In the genomic region with DNA sequence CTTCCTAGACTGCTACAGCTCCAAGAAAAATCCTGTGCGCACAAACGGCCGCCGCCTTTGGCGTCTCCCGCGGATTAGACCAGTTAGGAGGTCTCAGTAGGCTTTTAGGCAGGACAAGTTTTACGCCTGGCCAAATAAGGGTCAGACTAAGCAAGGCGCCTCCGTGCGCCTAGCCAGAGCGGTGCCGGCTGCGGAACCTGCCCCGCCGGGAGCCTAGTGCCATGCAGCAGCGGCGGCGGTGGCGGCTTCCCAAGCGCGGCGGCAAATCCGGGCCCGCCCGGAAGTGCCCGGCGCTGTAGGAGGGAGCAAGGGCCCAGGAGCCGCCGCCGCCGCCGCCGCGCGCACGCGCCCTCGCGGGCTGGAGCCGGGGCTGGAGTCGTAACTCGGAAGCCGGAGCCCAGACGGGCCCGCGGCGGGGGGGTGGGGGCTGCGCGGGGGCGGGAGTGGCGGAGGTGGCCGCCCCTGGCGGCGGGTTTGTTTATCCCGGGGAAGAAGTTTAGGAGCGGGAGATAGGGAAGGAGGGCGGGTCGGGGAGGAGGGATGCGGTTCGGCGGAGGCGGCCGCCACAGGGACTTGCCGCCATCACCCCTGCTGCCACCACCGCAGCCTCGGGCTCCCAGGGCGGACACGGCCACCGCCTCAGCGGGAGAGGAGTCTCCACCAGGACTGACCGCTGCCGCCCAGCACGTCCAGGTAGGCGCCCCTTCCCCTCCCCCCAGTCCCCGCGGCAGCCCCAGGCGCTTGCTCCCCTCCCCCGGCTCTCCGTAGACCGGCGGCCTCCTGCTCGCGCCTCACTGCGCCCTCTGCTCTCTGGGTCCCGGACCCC, we compare ENCODE assay signal across 1 cellular context.
TF ChIP-seq lines count a peak whose summit lies in the region.

A gene (plus strand): TSS at position 344 of the 826 bp plus-strand sequence. CDS start 48,447 bp downstream, outside the sequence.

TF ChIP-seq in HepG2, 621 proteins besides CTCF, POLR2A, EP300 and RAD21 (continued from another document and continues in another):
- TF ChIP-seq, protein P1, sequence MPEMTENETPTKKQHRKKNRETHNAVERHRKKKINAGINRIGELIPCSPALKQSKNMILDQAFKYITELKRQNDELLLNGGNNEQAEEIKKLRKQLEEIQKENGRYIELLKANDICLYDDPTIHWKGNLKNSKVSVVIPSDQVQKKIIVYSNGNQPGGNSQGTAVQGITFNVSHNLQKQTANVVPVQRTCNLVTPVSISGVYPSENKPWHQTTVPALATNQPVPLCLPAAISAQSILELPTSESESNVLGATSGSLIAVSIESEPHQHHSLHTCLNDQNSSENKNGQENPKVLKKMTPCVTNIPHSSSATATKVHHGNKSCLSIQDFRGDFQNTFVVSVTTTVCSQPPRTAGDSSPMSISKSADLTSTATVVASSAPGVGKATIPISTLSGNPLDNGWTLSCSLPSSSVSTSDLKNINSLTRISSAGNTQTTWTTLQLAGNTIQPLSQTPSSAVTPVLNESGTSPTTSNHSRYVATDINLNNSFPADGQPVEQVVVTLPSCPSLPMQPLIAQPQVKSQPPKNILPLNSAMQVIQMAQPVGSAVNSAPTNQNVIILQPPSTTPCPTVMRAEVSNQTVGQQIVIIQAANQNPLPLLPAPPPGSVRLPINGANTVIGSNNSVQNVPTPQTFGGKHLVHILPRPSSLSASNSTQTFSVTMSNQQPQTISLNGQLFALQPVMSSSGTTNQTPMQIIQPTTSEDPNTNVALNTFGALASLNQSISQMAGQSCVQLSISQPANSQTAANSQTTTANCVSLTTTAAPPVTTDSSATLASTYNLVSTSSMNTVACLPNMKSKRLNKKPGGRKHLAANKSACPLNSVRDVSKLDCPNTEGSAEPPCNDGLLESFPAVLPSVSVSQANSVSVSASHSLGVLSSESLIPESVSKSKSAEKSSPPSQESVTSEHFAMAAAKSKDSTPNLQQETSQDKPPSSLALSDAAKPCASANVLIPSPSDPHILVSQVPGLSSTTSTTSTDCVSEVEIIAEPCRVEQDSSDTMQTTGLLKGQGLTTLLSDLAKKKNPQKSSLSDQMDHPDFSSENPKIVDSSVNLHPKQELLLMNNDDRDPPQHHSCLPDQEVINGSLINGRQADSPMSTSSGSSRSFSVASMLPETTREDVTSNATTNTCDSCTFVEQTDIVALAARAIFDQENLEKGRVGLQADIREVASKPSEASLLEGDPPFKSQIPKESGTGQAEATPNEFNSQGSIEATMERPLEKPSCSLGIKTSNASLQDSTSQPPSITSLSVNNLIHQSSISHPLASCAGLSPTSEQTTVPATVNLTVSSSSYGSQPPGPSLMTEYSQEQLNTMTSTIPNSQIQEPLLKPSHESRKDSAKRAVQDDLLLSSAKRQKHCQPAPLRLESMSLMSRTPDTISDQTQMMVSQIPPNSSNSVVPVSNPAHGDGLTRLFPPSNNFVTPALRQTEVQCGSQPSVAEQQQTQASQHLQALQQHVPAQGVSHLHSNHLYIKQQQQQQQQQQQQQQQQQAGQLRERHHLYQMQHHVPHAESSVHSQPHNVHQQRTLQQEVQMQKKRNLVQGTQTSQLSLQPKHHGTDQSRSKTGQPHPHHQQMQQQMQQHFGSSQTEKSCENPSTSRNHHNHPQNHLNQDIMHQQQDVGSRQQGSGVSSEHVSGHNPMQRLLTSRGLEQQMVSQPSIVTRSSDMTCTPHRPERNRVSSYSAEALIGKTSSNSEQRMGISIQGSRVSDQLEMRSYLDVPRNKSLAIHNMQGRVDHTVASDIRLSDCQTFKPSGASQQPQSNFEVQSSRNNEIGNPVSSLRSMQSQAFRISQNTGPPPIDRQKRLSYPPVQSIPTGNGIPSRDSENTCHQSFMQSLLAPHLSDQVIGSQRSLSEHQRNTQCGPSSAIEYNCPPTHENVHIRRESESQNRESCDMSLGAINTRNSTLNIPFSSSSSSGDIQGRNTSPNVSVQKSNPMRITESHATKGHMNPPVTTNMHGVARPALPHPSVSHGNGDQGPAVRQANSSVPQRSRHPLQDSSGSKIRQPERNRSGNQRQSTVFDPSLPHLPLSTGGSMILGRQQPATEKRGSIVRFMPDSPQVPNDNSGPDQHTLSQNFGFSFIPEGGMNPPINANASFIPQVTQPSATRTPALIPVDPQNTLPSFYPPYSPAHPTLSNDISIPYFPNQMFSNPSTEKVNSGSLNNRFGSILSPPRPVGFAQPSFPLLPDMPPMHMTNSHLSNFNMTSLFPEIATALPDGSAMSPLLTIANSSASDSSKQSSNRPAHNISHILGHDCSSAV (CRISPR knock-in tag; IDR thresholded peaks at IDR 0.05; ENCODE audit: borderline replicate concordance), result peak; percentile 69; the same call in 1 of the 2 replicates
- no peak for TF ChIP-seq ZBTB1 (CRISPR knock-in tag; IDR thresholded peaks at IDR 0.05; ENCODE audit: borderline replicate concordance)
- peak; percentile 68 for TF ChIP-seq SRF (IDR thresholded peaks at IDR 0.05; ENCODE audit: low read depth, low read length)
- peak; percentile 74; the same call in 1 of the 2 replicates for TF ChIP-seq KDM3A (CRISPR knock-in tag; IDR thresholded peaks at IDR 0.05; ENCODE audit: low read depth)
- peak; percentile 62; the same call in 1 of the 2 replicates for TF ChIP-seq ZNF263 (CRISPR knock-in tag; IDR thresholded peaks at IDR 0.05)
- TF ChIP-seq, protein P2, sequence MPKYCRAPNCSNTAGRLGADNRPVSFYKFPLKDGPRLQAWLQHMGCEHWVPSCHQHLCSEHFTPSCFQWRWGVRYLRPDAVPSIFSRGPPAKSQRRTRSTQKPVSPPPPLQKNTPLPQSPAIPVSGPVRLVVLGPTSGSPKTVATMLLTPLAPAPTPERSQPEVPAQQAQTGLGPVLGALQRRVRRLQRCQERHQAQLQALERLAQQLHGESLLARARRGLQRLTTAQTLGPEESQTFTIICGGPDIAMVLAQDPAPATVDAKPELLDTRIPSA (CRISPR knock-in tag; IDR thresholded peaks at IDR 0.05; ENCODE audit: borderline replicate concordance), result no peak
- TF ChIP-seq, protein P3, sequence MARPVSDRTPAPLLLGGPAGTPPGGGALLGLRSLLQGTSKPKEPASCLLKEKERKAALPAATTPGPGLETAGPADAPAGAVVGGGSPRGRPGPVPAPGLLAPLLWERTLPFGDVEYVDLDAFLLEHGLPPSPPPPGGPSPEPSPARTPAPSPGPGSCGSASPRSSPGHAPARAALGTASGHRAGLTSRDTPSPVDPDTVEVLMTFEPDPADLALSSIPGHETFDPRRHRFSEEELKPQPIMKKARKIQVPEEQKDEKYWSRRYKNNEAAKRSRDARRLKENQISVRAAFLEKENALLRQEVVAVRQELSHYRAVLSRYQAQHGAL (CRISPR knock-in tag; IDR thresholded peaks at IDR 0.05; ENCODE audit: not compliant biosample characterization), result peak; percentile 60
- peak; percentile 3; the same call in 1 of the 2 replicates for TF ChIP-seq ZNF841 (CRISPR knock-in tag; IDR thresholded peaks at IDR 0.05; ENCODE audit: borderline replicate concordance)
- no peak for TF ChIP-seq TBX3 (IDR thresholded peaks at IDR 0.05; ENCODE audit: borderline replicate concordance)
- TF ChIP-seq, protein P4, sequence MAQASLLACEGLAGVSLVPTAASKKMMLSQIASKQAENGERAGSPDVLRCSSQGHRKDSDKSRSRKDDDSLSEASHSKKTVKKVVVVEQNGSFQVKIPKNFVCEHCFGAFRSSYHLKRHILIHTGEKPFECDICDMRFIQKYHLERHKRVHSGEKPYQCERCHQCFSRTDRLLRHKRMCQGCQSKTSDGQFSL (CRISPR knock-in tag; IDR thresholded peaks at IDR 0.05), result no peak
- TF ChIP-seq, protein P5, sequence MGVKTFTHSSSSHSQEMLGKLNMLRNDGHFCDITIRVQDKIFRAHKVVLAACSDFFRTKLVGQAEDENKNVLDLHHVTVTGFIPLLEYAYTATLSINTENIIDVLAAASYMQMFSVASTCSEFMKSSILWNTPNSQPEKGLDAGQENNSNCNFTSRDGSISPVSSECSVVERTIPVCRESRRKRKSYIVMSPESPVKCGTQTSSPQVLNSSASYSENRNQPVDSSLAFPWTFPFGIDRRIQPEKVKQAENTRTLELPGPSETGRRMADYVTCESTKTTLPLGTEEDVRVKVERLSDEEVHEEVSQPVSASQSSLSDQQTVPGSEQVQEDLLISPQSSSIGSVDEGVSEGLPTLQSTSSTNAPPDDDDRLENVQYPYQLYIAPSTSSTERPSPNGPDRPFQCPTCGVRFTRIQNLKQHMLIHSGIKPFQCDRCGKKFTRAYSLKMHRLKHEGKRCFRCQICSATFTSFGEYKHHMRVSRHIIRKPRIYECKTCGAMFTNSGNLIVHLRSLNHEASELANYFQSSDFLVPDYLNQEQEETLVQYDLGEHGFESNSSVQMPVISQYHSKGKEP (CRISPR knock-in tag; IDR thresholded peaks at IDR 0.05), result peak; percentile 67; the same call in 1 of the 2 replicates
- TF ChIP-seq ZFP36 (IDR thresholded peaks at IDR 0.05; ENCODE audit: borderline replicate concordance, low read depth, low read length, partially characterized antibody), result no peak
- TF ChIP-seq ZNF234 (CRISPR knock-in tag; conservative IDR thresholded peaks at IDR 0.05), result no peak
- TF ChIP-seq ZSCAN29 (CRISPR knock-in tag; conservative IDR thresholded peaks at IDR 0.05), result 0 out of 2 replicates have a peak, but pooled peaks have one; percentile 42
- TF ChIP-seq CBX1 (IDR thresholded peaks at IDR 0.05; ENCODE audit: low read depth), result peak; percentile 71
- TF ChIP-seq, protein P6, sequence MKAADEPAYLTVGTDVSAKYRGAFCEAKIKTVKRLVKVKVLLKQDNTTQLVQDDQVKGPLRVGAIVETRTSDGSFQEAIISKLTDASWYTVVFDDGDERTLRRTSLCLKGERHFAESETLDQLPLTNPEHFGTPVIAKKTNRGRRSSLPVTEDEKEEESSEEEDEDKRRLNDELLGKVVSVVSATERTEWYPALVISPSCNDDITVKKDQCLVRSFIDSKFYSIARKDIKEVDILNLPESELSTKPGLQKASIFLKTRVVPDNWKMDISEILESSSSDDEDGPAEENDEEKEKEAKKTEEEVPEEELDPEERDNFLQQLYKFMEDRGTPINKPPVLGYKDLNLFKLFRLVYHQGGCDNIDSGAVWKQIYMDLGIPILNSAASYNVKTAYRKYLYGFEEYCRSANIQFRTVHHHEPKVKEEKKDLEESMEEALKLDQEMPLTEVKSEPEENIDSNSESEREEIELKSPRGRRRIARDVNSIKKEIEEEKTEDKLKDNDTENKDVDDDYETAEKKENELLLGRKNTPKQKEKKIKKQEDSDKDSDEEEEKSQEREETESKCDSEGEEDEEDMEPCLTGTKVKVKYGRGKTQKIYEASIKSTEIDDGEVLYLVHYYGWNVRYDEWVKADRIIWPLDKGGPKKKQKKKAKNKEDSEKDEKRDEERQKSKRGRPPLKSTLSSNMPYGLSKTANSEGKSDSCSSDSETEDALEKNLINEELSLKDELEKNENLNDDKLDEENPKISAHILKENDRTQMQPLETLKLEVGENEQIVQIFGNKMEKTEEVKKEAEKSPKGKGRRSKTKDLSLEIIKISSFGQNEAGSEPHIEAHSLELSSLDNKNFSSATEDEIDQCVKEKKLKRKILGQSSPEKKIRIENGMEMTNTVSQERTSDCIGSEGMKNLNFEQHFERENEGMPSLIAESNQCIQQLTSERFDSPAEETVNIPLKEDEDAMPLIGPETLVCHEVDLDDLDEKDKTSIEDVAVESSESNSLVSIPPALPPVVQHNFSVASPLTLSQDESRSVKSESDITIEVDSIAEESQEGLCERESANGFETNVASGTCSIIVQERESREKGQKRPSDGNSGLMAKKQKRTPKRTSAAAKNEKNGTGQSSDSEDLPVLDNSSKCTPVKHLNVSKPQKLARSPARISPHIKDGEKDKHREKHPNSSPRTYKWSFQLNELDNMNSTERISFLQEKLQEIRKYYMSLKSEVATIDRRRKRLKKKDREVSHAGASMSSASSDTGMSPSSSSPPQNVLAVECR (CRISPR knock-in tag; IDR thresholded peaks at IDR 0.05; ENCODE audit: borderline replicate concordance), result peak; percentile 80
- peak; percentile 70; the same call in 1 of the 2 replicates for TF ChIP-seq TBX2 (CRISPR knock-in tag; IDR thresholded peaks at IDR 0.05; ENCODE audit: borderline replicate concordance)
- no peak for TF ChIP-seq ATAD3A (CRISPR knock-in tag; IDR thresholded peaks at IDR 0.05)
- TF ChIP-seq PHF21A (CRISPR knock-in tag; IDR thresholded peaks at IDR 0.05), result peak; percentile 82
- TF ChIP-seq, protein P7, sequence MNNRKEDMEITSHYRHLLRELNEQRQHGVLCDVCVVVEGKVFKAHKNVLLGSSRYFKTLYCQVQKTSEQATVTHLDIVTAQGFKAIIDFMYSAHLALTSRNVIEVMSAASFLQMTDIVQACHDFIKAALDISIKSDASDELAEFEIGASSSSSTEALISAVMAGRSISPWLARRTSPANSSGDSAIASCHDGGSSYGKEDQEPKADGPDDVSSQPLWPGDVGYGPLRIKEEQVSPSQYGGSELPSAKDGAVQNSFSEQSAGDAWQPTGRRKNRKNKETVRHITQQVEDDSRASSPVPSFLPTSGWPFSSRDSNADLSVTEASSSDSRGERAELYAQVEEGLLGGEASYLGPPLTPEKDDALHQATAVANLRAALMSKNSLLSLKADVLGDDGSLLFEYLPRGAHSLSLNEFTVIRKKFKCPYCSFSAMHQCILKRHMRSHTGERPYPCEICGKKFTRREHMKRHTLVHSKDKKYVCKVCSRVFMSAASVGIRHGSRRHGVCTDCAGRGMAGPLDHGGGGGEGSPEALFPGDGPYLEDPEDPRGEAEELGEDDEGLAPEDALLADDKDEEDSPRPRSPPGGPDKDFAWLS (CRISPR knock-in tag; IDR thresholded peaks at IDR 0.05; ENCODE audit: borderline replicate concordance), result no peak
- TF ChIP-seq EEA1 (CRISPR knock-in tag; IDR thresholded peaks at IDR 0.05; ENCODE audit: borderline replicate concordance), result no peak
- TF ChIP-seq, protein P8, sequence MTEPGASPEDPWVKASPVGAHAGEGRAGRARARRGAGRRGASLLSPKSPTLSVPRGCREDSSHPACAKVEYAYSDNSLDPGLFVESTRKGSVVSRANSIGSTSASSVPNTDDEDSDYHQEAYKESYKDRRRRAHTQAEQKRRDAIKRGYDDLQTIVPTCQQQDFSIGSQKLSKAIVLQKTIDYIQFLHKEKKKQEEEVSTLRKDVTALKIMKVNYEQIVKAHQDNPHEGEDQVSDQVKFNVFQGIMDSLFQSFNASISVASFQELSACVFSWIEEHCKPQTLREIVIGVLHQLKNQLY (CRISPR knock-in tag; IDR thresholded peaks at IDR 0.05), result 0 out of 2 replicates have a peak, but pooled peaks have one; percentile 44
- TF ChIP-seq, protein P9, sequence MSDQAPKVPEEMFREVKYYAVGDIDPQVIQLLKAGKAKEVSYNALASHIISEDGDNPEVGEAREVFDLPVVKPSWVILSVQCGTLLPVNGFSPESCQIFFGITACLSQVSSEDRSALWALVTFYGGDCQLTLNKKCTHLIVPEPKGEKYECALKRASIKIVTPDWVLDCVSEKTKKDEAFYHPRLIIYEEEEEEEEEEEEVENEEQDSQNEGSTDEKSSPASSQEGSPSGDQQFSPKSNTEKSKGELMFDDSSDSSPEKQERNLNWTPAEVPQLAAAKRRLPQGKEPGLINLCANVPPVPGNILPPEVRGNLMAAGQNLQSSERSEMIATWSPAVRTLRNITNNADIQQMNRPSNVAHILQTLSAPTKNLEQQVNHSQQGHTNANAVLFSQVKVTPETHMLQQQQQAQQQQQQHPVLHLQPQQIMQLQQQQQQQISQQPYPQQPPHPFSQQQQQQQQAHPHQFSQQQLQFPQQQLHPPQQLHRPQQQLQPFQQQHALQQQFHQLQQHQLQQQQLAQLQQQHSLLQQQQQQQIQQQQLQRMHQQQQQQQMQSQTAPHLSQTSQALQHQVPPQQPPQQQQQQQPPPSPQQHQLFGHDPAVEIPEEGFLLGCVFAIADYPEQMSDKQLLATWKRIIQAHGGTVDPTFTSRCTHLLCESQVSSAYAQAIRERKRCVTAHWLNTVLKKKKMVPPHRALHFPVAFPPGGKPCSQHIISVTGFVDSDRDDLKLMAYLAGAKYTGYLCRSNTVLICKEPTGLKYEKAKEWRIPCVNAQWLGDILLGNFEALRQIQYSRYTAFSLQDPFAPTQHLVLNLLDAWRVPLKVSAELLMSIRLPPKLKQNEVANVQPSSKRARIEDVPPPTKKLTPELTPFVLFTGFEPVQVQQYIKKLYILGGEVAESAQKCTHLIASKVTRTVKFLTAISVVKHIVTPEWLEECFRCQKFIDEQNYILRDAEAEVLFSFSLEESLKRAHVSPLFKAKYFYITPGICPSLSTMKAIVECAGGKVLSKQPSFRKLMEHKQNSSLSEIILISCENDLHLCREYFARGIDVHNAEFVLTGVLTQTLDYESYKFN (CRISPR knock-in tag; conservative IDR thresholded peaks at IDR 0.05), result no peak; the same call in 1 of the 2 replicates
- no peak; the same call in 1 of the 2 replicates for TF ChIP-seq ZKSCAN8 (CRISPR knock-in tag; IDR thresholded peaks at IDR 0.05; ENCODE audit: borderline replicate concordance)
- TF ChIP-seq ISL2 (CRISPR knock-in tag; IDR thresholded peaks at IDR 0.05), result peak; percentile 23; the same call in 1 of the 2 replicates
- TF ChIP-seq ZMYM4 (CRISPR knock-in tag; IDR thresholded peaks at IDR 0.05), result peak; percentile 95
